Comparison of ENCODE assay signal across 9 cellular contexts in the genomic region with DNA sequence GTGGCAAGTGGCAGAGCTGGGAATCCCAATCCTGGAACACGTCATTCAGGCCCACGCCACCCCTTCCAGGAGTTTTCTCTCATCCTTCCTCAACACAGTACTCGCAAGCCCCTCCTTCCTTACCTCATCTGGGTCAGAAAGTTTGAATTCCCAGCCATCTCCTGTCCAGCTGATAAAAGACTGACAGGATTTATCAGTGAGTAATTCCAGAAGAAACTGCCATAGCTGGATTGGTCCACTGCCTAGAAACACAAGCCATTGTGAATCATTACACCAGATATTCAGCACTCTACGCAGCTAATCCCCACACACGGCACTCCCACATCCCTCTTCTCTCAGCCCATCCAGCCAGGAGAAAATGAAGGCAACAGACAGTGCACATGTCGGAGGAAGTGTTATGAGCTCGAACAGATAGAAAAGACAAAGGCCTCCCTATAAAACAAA.
A peak's percentile ranks its signal among the peaks of the same experiment; 100 is the strongest.
DNase-seq lines count a peak whose midpoint lies in the region; ATAC-seq and TF ChIP-seq lines count a peak whose summit lies in the region.
"Had no signal": no experiment of that assay in that cellular context is flagged by ENCODE, and none has a peak within 500 bp of the region (broad histone marks: within the 10 kb centered on the region; RNA-seq: fewer than 3 reads in every experiment).

No MANE protein-coding gene starts in this region.

- peaks cover 75% of the 10 kb centered on the region for H3K36me3 Mint-ChIP-seq in HFFc6 (ENCODE audit: low read depth)
- H3K36me3 Mint-ChIP-seq in stimulated activated effector memory CD8-positive, alpha-beta T cell treated with anti-CD3 and anti-CD28 coated beads, Interleukin-12 subunit alpha, Interleukin-12 subunit beta, amount 100 ng/mL, for 72 hours = peaks cover 100% of the 10 kb centered on the region

- peak overlapping the region; percentile 54 for H3K9ac ChIP-seq in adipocyte (ENCODE audit: low read length)

- peaks cover 61% of the 10 kb centered on the region for H3K36me3 ChIP-seq in adipocyte (ENCODE audit: control insufficient read depth, insufficient read depth, low read length, severe bottlenecking)
- H3K36me3 ChIP-seq: cardiac muscle cell had no signal

- peak overlapping the region; percentile 49 for H3K4me3 Mint-ChIP-seq in HFFc6
- peak overlapping the region; percentile 71 for H3K4me3 Mint-ChIP-seq in stimulated activated effector memory CD8-positive, alpha-beta T cell treated with anti-CD3 and anti-CD28 coated beads, Interleukin-12 subunit alpha, Interleukin-12 subunit beta, amount 100 ng/mL, for 72 hours

- H3K27me3 Mint-ChIP-seq in HFFc6 (ENCODE audit: insufficient read depth) = peaks cover 2% of the 10 kb centered on the region; the same call in 1 of the 2 replicates

- H3K27me3 ChIP-seq in adipocyte (replicated peaks; ENCODE audit: control insufficient read depth, insufficient read depth, low read length) = no peaks in the 10 kb centered on the region

- H3K4me1 ChIP-seq in adipocyte (ENCODE audit: control insufficient read depth, insufficient read depth, low read length) = peaks cover 32% of the 10 kb centered on the region

- no peak for TF ChIP-seq CTCF in HFFc6 (IDR thresholded peaks at IDR 0.05)

- H3K9me3 ChIP-seq in adipocyte (ENCODE audit: control insufficient read depth, low read length) = no peaks in the 10 kb centered on the region

- ATAC-seq in stimulated activated effector memory CD8-positive, alpha-beta T cell treated with anti-CD3 and anti-CD28 coated beads, Interleukin-12 subunit alpha, Interleukin-12 subunit beta, amount 100 ng/mL, for 72 hours = no peak
- ATAC-seq in activated CD4-positive, CD25-positive, alpha-beta regulatory T cell treated with anti-CD3 and anti-CD28 coated beads, Interleukin-2, amount 50 U/mL, for 24 hours = no peak
- no peak for ATAC-seq in GM19395 (IDR thresholded peaks at IDR 0.05; ENCODE audit: unreplicated experiment)

- no peaks in the 10 kb centered on the region for H3K9me3 Mint-ChIP-seq in HFFc6
- H3K9me3 Mint-ChIP-seq in stimulated activated effector memory CD8-positive, alpha-beta T cell treated with anti-CD3 and anti-CD28 coated beads, Interleukin-12 subunit alpha, Interleukin-12 subunit beta, amount 100 ng/mL, for 72 hours = no peaks in the 10 kb centered on the region

- DNase-seq in HFFc6 (peak; percentile 81), adipocyte (ENCODE audit: low read depth) (peak; percentile 80), islet precursor cell (peak; percentile 73), SW480 (ENCODE audit: low spot score) (no peak), NCI-H2107 (lab: John Stamatoyannopoulos, UW) (no peak)
- DNase-seq in stimulated activated effector memory CD8-positive, alpha-beta T cell treated with anti-CD3 and anti-CD28 coated beads, Interleukin-12 subunit alpha, Interleukin-12 subunit beta, amount 100 ng/mL, for 72 hours (ENCODE audit: low spot score in 2 of 2) = no peak

- H3K4me3 ChIP-seq in adipocyte (ENCODE audit: low read length) = no peak overlapping the region
- H3K4me3 ChIP-seq: cardiac muscle cell had no signal

- peaks cover 91% of the 10 kb centered on the region for H3K4me1 Mint-ChIP-seq in HFFc6 (ENCODE audit: low read depth)
- H3K4me1 Mint-ChIP-seq in stimulated activated effector memory CD8-positive, alpha-beta T cell treated with anti-CD3 and anti-CD28 coated beads, Interleukin-12 subunit alpha, Interleukin-12 subunit beta, amount 100 ng/mL, for 72 hours = peaks cover 91% of the 10 kb centered on the region

- peak overlapping the region; percentile 98 for H3K27ac Mint-ChIP-seq in HFFc6
- peak overlapping the region; percentile 96 for H3K27ac Mint-ChIP-seq in stimulated activated effector memory CD8-positive, alpha-beta T cell treated with anti-CD3 and anti-CD28 coated beads, Interleukin-12 subunit alpha, Interleukin-12 subunit beta, amount 100 ng/mL, for 72 hours

Comparison
In these comparisons a context has a peak if more than half of its experiments do, and no peak if none do; other contexts are left out.
1. DNase-seq: peak in HFFc6 (single experiment), adipocyte (single experiment) and islet precursor cell (single experiment); none in stimulated activated effector memory CD8-positive, alpha-beta T cell treated with anti-CD3 and anti-CD28 coated beads, Interleukin-12 subunit alpha, Interleukin-12 subunit beta, amount 100 ng/mL, for 72 hours (0 of 2), SW480 (single experiment) and NCI-H2107 (single experiment).